ENCODE assay signal across 8 cellular contexts in genomic region chr2:219279151-219279915, GRCh38. TPM values are rescaled to one million over a fixed set of nuclear protein-coding genes. Genes with fewer than 3 reads are reported as not detected.
DNase-seq lines count a peak whose midpoint lies in the region; ATAC-seq and TF ChIP-seq lines count a peak whose summit lies in the region.

DNAJB2 (plus strand) TSS chr2:219279366; CDS start chr2:219279834, 468 bp downstream.

- peak within 1 kb of the TSS; percentile 67 for H4K91ac ChIP-seq in IMR-90 (ENCODE audit: insufficient read depth, low read depth, low read length)

- peak within 1 kb of the TSS; percentile 75; the same call in 2 of the 3 replicates for H2BK15ac ChIP-seq in IMR-90 (ENCODE audit: low read depth, low read length)

- no peaks in the 10 kb centered on the region for H3K27me3 ChIP-seq in IMR-90 (ENCODE audit: control insufficient read depth, insufficient read depth, low read length)

- 1% methylated on average over 27 of the region's 65 CpGs; no CpG with 5 or more reads in 1 of the 2 experiments for WGBS in IMR-90 (ENCODE audit: extremely low coverage in 2 of 2, insufficient read length in 1 of 2), 2 experiments

- H2BK120ac ChIP-seq in IMR-90 (ENCODE audit: low read depth, low read length): peak within 1 kb of the TSS; percentile 96

- DNase-seq in DMS 273 (lab: John Stamatoyannopoulos, UW; ENCODE audit: unreplicated experiment) (peak; percentile 99), IMR-90 (peak; percentile 99), OCI-M1 (lab: John Stamatoyannopoulos, UW) (peak; percentile 100), activated T-cell treated with anti-CD3 and anti-CD28 coated beads for 24 hours (ENCODE audit: low read depth) (peak; percentile 99), epidermal melanocyte (ENCODE audit: insufficient read length, low spot score) (peak; percentile 99), middle frontal gyrus (ENCODE audit: extremely low spot score, low spot score) (peak; percentile 98)
- DNase-seq in stimulated activated CD8-positive, alpha-beta memory T cell treated with anti-CD3 and anti-CD28 coated beads, Interleukin-2, amount 100 ng/mL, for 48 hours (ENCODE audit: low read depth in 2 of 2): peak; percentile 99 to 100

- H2BK5ac ChIP-seq in IMR-90 (ENCODE audit: low read depth, low read length, poor library complexity, severe bottlenecking): peak within 1 kb of the TSS; percentile 79

- H3K79me1 ChIP-seq in IMR-90 (ENCODE audit: low read depth in 1 of 2, low read length in 2 of 2): peaks cover 16 to 30% of the 10 kb centered on the region in 2 experiments

- peak within 1 kb of the TSS; percentile 65 for H3K4me3 ChIP-seq in IMR-90 (ENCODE audit: insufficient read depth, low read depth, low read length)

- peak within 1 kb of the TSS; percentile 49 for H2AK9ac ChIP-seq in IMR-90 (replicated peaks; ENCODE audit: low read depth, low read length, poor library complexity)

- H3K4me2 ChIP-seq in IMR-90 (ENCODE audit: low read depth, low read length): peak within 1 kb of the TSS; percentile 95

- H4K5ac ChIP-seq in IMR-90 (ENCODE audit: low read depth, low read length): peak within 1 kb of the TSS; percentile 90

- in situ Hi-C loops in IMR-90 (cut with MboI; ENCODE audit: low sequenced_read_pairs): no loop called here

- peak within 1 kb of the TSS; percentile 96 for H2AK5ac ChIP-seq in IMR-90 (ENCODE audit: low read depth, low read length)

- H2BK20ac ChIP-seq in IMR-90 (ENCODE audit: low read depth, low read length): peak within 1 kb of the TSS; percentile 91

- H3K4me1 ChIP-seq in IMR-90 (ENCODE audit: control insufficient read depth, insufficient read depth, low read length): peaks cover 14% of the 10 kb centered on the region

- ATAC-seq in GM21528 (IDR thresholded peaks at IDR 0.05; ENCODE audit: low FRiP score, unreplicated experiment) (peak; percentile 91), IMR-90 (ENCODE audit: low read depth) (peak; percentile 91)

- H3K9me3 ChIP-seq in IMR-90 (ENCODE audit: control insufficient read depth, insufficient read depth, low read length): no peaks in the 10 kb centered on the region

- CTCF ChIA-PET in IMR-90 (lab: Yijun Ruan, JAX): interaction anchor here (0.6 to 3.2 kb wide), 7 partner anchors 10 to 108 kb away, joined by 3 to 29 read pairs (median 3); no protein-coding TSS in a partner anchor

- BruUV-seq in IMR-90 (replicated peaks; lab: Mats Ljungman, UMichigan): no TSS peak

- TF ChIP-seq RAD21 in IMR-90 (IDR thresholded peaks at IDR 0.05; ENCODE audit: low read length): peak; percentile 37

- H3K23ac ChIP-seq in IMR-90 (ENCODE audit: low read depth, low read length): peak within 1 kb of the TSS; percentile 83

- peak; percentile 45 for TF ChIP-seq CTCF in IMR-90 (conservative IDR thresholded peaks at IDR 0.05; ENCODE audit: low read depth, low read length)

- peak within 1 kb of the TSS; percentile 85 for H3K9ac ChIP-seq in IMR-90 (ENCODE audit: low read depth, low read length)

- H3K18ac ChIP-seq in IMR-90 (ENCODE audit: low read depth, low read length): peak within 1 kb of the TSS; percentile 80

- peak within 1 kb of the TSS; percentile 96 for H2AFZ ChIP-seq in IMR-90 (replicated peaks; ENCODE audit: low read length, poor library complexity)

- POLR2A ChIA-PET in IMR-90 (lab: Charles Lee; ENCODE audit: unreplicated experiment): interaction anchor here (0.5 kb wide), 1 partner anchor 9 kb away, joined by 3 read pairs; no protein-coding TSS in a partner anchor

- H3K4ac ChIP-seq in IMR-90 (ENCODE audit: low read depth, low read length): peak within 1 kb of the TSS; percentile 85

- no peaks in the 10 kb centered on the region for H4K20me1 ChIP-seq in IMR-90 (ENCODE audit: insufficient read depth, low read length)

- peak within 1 kb of the TSS; percentile 87; a peak in 3 of 4 replicates for H4K8ac ChIP-seq in IMR-90 (ENCODE audit: low read depth in 2 of 2, low read length in 2 of 2)

- H3K27ac ChIP-seq in IMR-90 (ENCODE audit: insufficient read depth, low read length): peak within 1 kb of the TSS; percentile 82

- intact Hi-C loops in IMR-90 (cut with micrococcal nuclease): loop anchor here (1.0 to 5.0 kb wide), 3 partner anchors 10 to 102 kb away; partner anchors contain the start of genes ABCB6, CNPPD1 and RETREG2

- dilution Hi-C loops in IMR-90 (cut with HindIII; ENCODE audit: low sequenced_read_pairs, unreplicated experiment): no loop called here

- peak within 1 kb of the TSS; percentile 96 for H3K14ac ChIP-seq in IMR-90 (replicated peaks; ENCODE audit: low read depth, low read length)

- H3K56ac ChIP-seq in IMR-90 (ENCODE audit: extremely low read depth, insufficient read depth, low read length): peak within 1 kb of the TSS; percentile 87

- H3K36me3 ChIP-seq in IMR-90 (ENCODE audit: control insufficient read depth, insufficient read depth, low read length): peaks cover 37% of the 10 kb centered on the region

- H3K9me1 ChIP-seq in IMR-90 (ENCODE audit: insufficient read depth, low read length): peaks cover 8% of the 10 kb centered on the region

- TF ChIP-seq POLR2A in IMR-90 (IDR thresholded peaks at IDR 0.05; ENCODE audit: low read depth, low read length): peak; percentile 89

TF ChIP-seq in IMR-90, 13 proteins besides CTCF, POLR2A, EP300 and RAD21:
- TF ChIP-seq MXI1 (IDR thresholded peaks at IDR 0.05; ENCODE audit: borderline replicate concordance, low read depth, low read length) (peak; percentile 57; the same call in 1 of the 2 replicates), BHLHE40 (IDR thresholded peaks at IDR 0.05; ENCODE audit: low read depth, low read length) (peak; percentile 72), FOS (IDR thresholded peaks at IDR 0.05; ENCODE audit: low read depth, low read length) (0 out of 2 replicates have a peak, but pooled peaks have one; percentile 22), NFE2L2 (IDR thresholded peaks at IDR 0.05; ENCODE audit: low read depth, low read length) (no peak; the same call in 1 of the 2 replicates), SMC3 (IDR thresholded peaks at IDR 0.05; ENCODE audit: low read depth, low read length) (peak; percentile 22; the same call in 1 of the 2 replicates), MAFK (IDR thresholded peaks at IDR 0.05; ENCODE audit: low read depth, low read length) (no peak), CHD1 (IDR thresholded peaks at IDR 0.05; ENCODE audit: low read depth, low read length) (no peak; the same call in 1 of the 2 replicates), CEBPB (IDR thresholded peaks at IDR 0.05; ENCODE audit: low read depth, low read length) (peak; percentile 38; the same call in 1 of the 2 replicates), USF2 (IDR thresholded peaks at IDR 0.05; ENCODE audit: low read depth, low read length) (0 out of 2 replicates have a peak, but pooled peaks have one; percentile 16), RCOR1 (IDR thresholded peaks at IDR 0.05; ENCODE audit: insufficient replicate concordance, low read length) (no peak), ELK1 (IDR thresholded peaks at IDR 0.05; ENCODE audit: borderline replicate concordance, low read depth, low read length) (no peak), MAZ (IDR thresholded peaks at IDR 0.05; ENCODE audit: borderline replicate concordance, low read depth, low read length) (peak; percentile 96), RFX5 (IDR thresholded peaks at IDR 0.05; ENCODE audit: low read depth, low read length) (no peak)

RNA-seq across cellular contexts. Expression of gene DNAJB2, which starts in this region (rescaled TPM):
- total RNA-seq in IMR-90 (2012; rRNA removed): 30.6 and 43.0 TPM in 2 replicates
- 45.8 and 50.7 TPM in 2 replicates for polyA plus RNA-seq in IMR-90 (2012; rRNA removed)
- polyA plus RNA-seq in IMR-90 (2012; cell fraction: cytosol; rRNA removed): 48.2 and 52.0 TPM in 2 replicates
- 150 and 169 TPM in 2 replicates for polyA plus RNA-seq in IMR-90 (2012; cell fraction: nucleus; rRNA removed; ENCODE audit: low replicate concordance)

Comparison
In these comparisons a context has a peak if more than half of its experiments do, and no peak if none do; other contexts are left out.
1. Peak in every context shown above with its lines: DNase-seq, ATAC-seq, H3K4me3 ChIP-seq and H3K27ac ChIP-seq.